ENCODE assay signal across 21 cellular contexts in genomic region chr11:11969380-11970215, GRCh38. TPM values are rescaled to one million over a fixed set of nuclear protein-coding genes. Genes with fewer than 3 reads are reported as not detected.
A peak's percentile ranks its signal among the peaks of the same experiment; 100 is the strongest.
DNase-seq lines count a peak whose midpoint lies in the region; ATAC-seq and TF ChIP-seq lines count a peak whose summit lies in the region.
"Had no signal": no experiment of that assay in that cellular context is flagged by ENCODE, and none has a peak within 500 bp of the region (broad histone marks: within the 10 kb centered on the region; RNA-seq: fewer than 3 reads in every experiment).

No MANE protein-coding gene starts in this region.

- H3K36me3 ChIP-seq in neural progenitor cell = no peaks in the 10 kb centered on the region
- H3K36me3 ChIP-seq in tibial artery = peaks cover 0 to 39% (median 16%) of the 10 kb centered on the region in 3 donors
- H3K36me3 ChIP-seq: BLaER1, HAP-1 had no signal

- no peaks in the 10 kb centered on the region for H4K20me1 ChIP-seq in neural progenitor cell (ENCODE audit: low read depth)
- H4K20me1 ChIP-seq: BLaER1 had no signal

- TF ChIP-seq CTCF in neural progenitor cell (IDR thresholded peaks at IDR 0.05) (no peak), tibial artery (IDR thresholded peaks at IDR 0.05) (no peak), lower leg skin (IDR thresholded peaks at IDR 0.05) (no peak)

- no peak overlapping the region for H3K4me3 Mint-ChIP-seq in neural progenitor cell
- H3K4me3 Mint-ChIP-seq: nephron progenitor cell had no signal

- H3K27me3 Mint-ChIP-seq in neural progenitor cell (ENCODE audit: insufficient read depth, low read depth) = peaks cover 8% of the 10 kb centered on the region

- DNase-seq in left cardiac atrium (no peak), neural progenitor cell (ENCODE audit: low spot score) (no peak), tibial artery (no peak), foreskin melanocyte (no peak), DMS53 (lab: John Stamatoyannopoulos, UW) (no peak), lower leg skin (ENCODE audit: low spot score in 2 of 2) (no peak)
- DNase-seq: activated naive CD4-positive, alpha-beta T cell treated with Interleukin-2 at 50 U/mL for 16 hours; body of pancreas; MV-4-11; NCI-H2107; NCI-H526; nephron progenitor cell; stimulated activated CD4-positive, alpha-beta T cell treated with anti-CD3 and anti-CD28 coated beads, Interleukin-4, amount 100 ng/mL, for 24 hours; stimulated activated CD8-positive, alpha-beta memory T cell treated with anti-CD3 and anti-CD28 coated beads, Interleukin-4, amount 100 ng/mL, for 48 hours; upper lobe of left lung had no signal

- H3K4me1 ChIP-seq in neural progenitor cell (peaks cover 22% of the 10 kb centered on the region), tibial artery (peaks cover 7 to 46% (median 36%) of the 10 kb centered on the region in 4 donors)
- H3K4me1 ChIP-seq: BLaER1, HAP-1 had no signal

- no peak overlapping the region for H3K4me2 ChIP-seq in neural progenitor cell
- H3K4me2 ChIP-seq: BLaER1 had no signal

- peaks cover 8% of the 10 kb centered on the region for H3K36me3 Mint-ChIP-seq in neural progenitor cell

- intact Hi-C loops in left cardiac atrium (cut with DNase I) = loop anchor here in 1 of 2 donors (10.0 kb wide), 1 partner anchor 55 kb away; no protein-coding TSS in a partner anchor
- intact Hi-C loops in tibial artery (cut with DNase I; ENCODE audit: low total_unique reads) = no loop called here
- intact Hi-C loops in lower leg skin (cut with DNase I; ENCODE audit: low total_unique reads) = no loop called here

- no peaks in the 10 kb centered on the region for H3K79me2 ChIP-seq in neural progenitor cell (ENCODE audit: low read depth)

- ATAC-seq in left cardiac atrium (peak; percentile 20 to 44), HG03354 (IDR thresholded peaks at IDR 0.05; ENCODE audit: poor library complexity, severe bottlenecking, unreplicated experiment) (no peak)
- ATAC-seq: body of pancreas had no signal

- H3K27me3 ChIP-seq in neural progenitor cell (no peaks in the 10 kb centered on the region), tibial artery (no peaks in the 10 kb centered on the region)
- H3K27me3 ChIP-seq: BLaER1, body of pancreas, SJSA1, upper lobe of left lung had no signal

- H3K27ac Mint-ChIP-seq in neural progenitor cell = peak overlapping the region; percentile 77
- H3K27ac Mint-ChIP-seq: nephron progenitor cell had no signal

- no peak overlapping the region for H2AFZ ChIP-seq in neural progenitor cell (replicated peaks)

- H3F3A ChIP-seq in neural progenitor cell (ENCODE audit: low read depth) = no peaks in the 10 kb centered on the region

- H3K4me3 ChIP-seq in neural progenitor cell (no peak overlapping the region), tibial artery (no peak overlapping the region), lower leg skin (ENCODE audit: low read depth, poor library complexity, severe bottlenecking) (no peak overlapping the region)
- H3K4me3 ChIP-seq: BLaER1, body of pancreas, HAP-1, SJSA1, upper lobe of left lung had no signal

- 73 to 80% methylated on average over 19 of the region's 19 CpGs for WGBS in lower leg skin, 2 donors

- peaks cover 71% of the 10 kb centered on the region for H3K4me1 Mint-ChIP-seq in neural progenitor cell

- H3K9ac ChIP-seq in neural progenitor cell = no peak overlapping the region
- H3K9ac ChIP-seq: BLaER1 had no signal

- no peaks in the 10 kb centered on the region for H3K9me3 ChIP-seq in neural progenitor cell (ENCODE audit: low read depth)
- H3K9me3 ChIP-seq in tibial artery = no peaks in the 10 kb centered on the region
- H3K9me3 ChIP-seq: BLaER1, body of pancreas, HAP-1, SJSA1, upper lobe of left lung had no signal

- H3K9me3 Mint-ChIP-seq in neural progenitor cell = no peaks in the 10 kb centered on the region
- H3K9me3 Mint-ChIP-seq: nephron progenitor cell had no signal

- H3K27ac ChIP-seq in cingulate gyrus (ENCODE audit: low read depth, low read length) (peak overlapping the region; percentile 80), neural progenitor cell (no peak overlapping the region), tibial artery (peak overlapping the region; percentile 16 to 36)
- H3K27ac ChIP-seq: BLaER1, body of pancreas, SJSA1 had no signal

- TF ChIP-seq POLR2A in lower leg skin (IDR thresholded peaks at IDR 0.05) = no peak

RNA-seq across cellular contexts. Expression of gene DKK3, which starts 38.8 kb away (rescaled TPM):
- total RNA-seq in left cardiac atrium (1,000 to 10,000 TPM; 1,563 to 1,610 TPM), neural progenitor cell (ENCODE audit: low replicate concordance) (23.9 and 26.1 TPM in 2 replicates), lower leg skin (100 to 1,000 TPM in 3 of 4 donors, 10 to 100 TPM in 1; 78.5 to 175 (median 121) TPM)
- total RNA-seq: OCI-LY7 had no signal

Comparison
In these comparisons a context has a peak if more than half of its experiments do, and no peak if none do; other contexts are left out.
1. RNA of gene DKK3, which starts 38.8 kb away (total RNA-seq): 1,563 to 1,610 TPM in left cardiac atrium; 78.5 to 175 TPM in lower leg skin and 23.9 to 26.1 TPM in neural progenitor cell; every median in the first group is over 4 times any median in the second.